Comparison of ENCODE assay signal across 20 cellular contexts in the genomic region with DNA sequence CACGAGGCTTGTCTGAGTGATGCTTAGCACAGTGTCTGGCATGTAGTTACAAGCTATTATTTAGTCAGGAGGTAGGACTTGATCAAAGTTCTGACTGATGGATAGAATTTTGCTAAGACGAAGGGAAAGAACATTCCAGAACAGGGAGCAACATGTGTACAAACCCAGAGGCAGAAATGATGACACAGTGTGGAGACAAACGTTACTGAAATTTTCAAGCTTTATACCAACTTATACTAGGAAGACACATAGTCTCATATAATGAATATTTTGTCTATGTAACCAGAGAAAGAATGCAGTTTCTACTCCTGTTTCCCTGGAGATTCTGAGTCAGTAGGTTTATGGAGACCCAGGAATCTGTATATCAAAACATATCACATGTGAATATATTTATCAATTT.
DNase-seq lines count a peak whose midpoint lies in the region; ATAC-seq and TF ChIP-seq lines count a peak whose summit lies in the region.
"Had no signal": no experiment of that assay in that cellular context is flagged by ENCODE, and none has a peak within 500 bp of the region (broad histone marks: within the 10 kb centered on the region; RNA-seq: fewer than 3 reads in every experiment).

No MANE protein-coding gene starts in this region.

- H3K4me3 ChIP-seq in fibroblast of lung (replicated peaks in 1 of 4; ENCODE audit: control extremely low read depth in 1 of 4, insufficient read depth in 1 of 4, low read depth in 3 of 4, low read length in 4 of 4), result no peak overlapping the region
- H3K4me3 ChIP-seq: dorsolateral prefrontal cortex, heart right ventricle, PC-9 had no signal

- no peaks in the 10 kb centered on the region for H3K9me3 Mint-ChIP-seq in osteocyte (ENCODE audit: unreplicated experiment)
- H3K9me3 Mint-ChIP-seq: stimulated activated naive CD8-positive, alpha-beta T cell treated with anti-CD3 and anti-CD28 coated beads, Interleukin-15, Interleukin-2, amounts not matched to agents 100 ng/mL and 50 ng/mL, for 24 hours; type B pancreatic cell had no signal

- H4K20me1 ChIP-seq in fibroblast of lung (ENCODE audit: control insufficient read depth, extremely low read depth, insufficient read depth, low read length), result no peaks in the 10 kb centered on the region

- no peak overlapping the region for H3K9ac ChIP-seq in fibroblast of lung (ENCODE audit: insufficient read depth, low read length)

- H3K36me3 ChIP-seq in fibroblast of lung (ENCODE audit: control insufficient read depth, insufficient read depth, low read length), result no peaks in the 10 kb centered on the region
- H3K36me3 ChIP-seq: heart right ventricle, WERI-Rb-1 had no signal

- DNase-seq in GM03348 (ENCODE audit: low spot score) (peak; percentile 47), amniotic epithelial cell (ENCODE audit: low read depth) (peak; percentile 28), fibroblast of lung (ENCODE audit: low read depth in 2 of 2) (peak; percentile 9 to 23), osteocyte (ENCODE audit: extremely low spot score, unreplicated experiment) (no peak), SW 1271 (lab: John Stamatoyannopoulos, UW) (no peak), SIG-M5 (lab: John Stamatoyannopoulos, UW) (no peak), GM10248 (ENCODE audit: extremely low spot score) (no peak)
- DNase-seq: activated CD4-positive, alpha-beta T cell treated with anti-CD3 and anti-CD28 coated beads, Interleukin-2, amount 50 U/mL, for 1 hour; activated CD8-positive, alpha-beta memory T cell treated with anti-CD3 and anti-CD28 coated beads, Interleukin-2, amount 50 U/mL, for 4 hours; DMS53; dorsolateral prefrontal cortex; heart right ventricle; left ventricle myocardium superior; NCI-H82; PC-9; stimulated activated CD4-positive, alpha-beta T cell treated with anti-CD3 and anti-CD28 coated beads, Interleukin-4, amount 100 ng/mL, for 1 hour; WERI-Rb-1 had no signal

- H3K27me3 Mint-ChIP-seq in osteocyte (ENCODE audit: unreplicated experiment), result no peaks in the 10 kb centered on the region

- peaks cover 6% of the 10 kb centered on the region for H3K4me1 Mint-ChIP-seq in osteocyte (ENCODE audit: unreplicated experiment)

- H3K4me3 Mint-ChIP-seq in osteocyte (ENCODE audit: unreplicated experiment), result no peak overlapping the region
- H3K4me3 Mint-ChIP-seq: stimulated activated naive CD8-positive, alpha-beta T cell treated with anti-CD3 and anti-CD28 coated beads, Interleukin-15, Interleukin-2, amounts not matched to agents 100 ng/mL and 50 ng/mL, for 24 hours; type B pancreatic cell had no signal

- no peak for TF ChIP-seq CTCF in fibroblast of lung (conservative IDR thresholded peaks at IDR 0.05 in 1 of 2, IDR thresholded peaks at IDR 0.05 in 1 of 2; ENCODE audit: low read depth in 1 of 2, low read length in 2 of 2)
- peak; percentile 24 for TF ChIP-seq CTCF in osteocyte (IDR thresholded peaks at IDR 0.05)
- TF ChIP-seq CTCF in GM10248 (IDR thresholded peaks at IDR 0.05; ENCODE audit: control extremely low read depth, extremely low read depth, low read depth, missing control alignments), result no peak

- CTCF ChIA-PET in GM10248 (lab: Yijun Ruan, JAX), result interaction anchor here (1.0 to 1.9 kb wide), 3 partner anchors 13 to 308 kb away, joined by 3 to 5 read pairs (median 3); no protein-coding TSS in a partner anchor

- H3K27ac Mint-ChIP-seq in osteocyte (ENCODE audit: unreplicated experiment), result no peak overlapping the region
- H3K27ac Mint-ChIP-seq: stimulated activated naive CD8-positive, alpha-beta T cell treated with anti-CD3 and anti-CD28 coated beads, Interleukin-15, Interleukin-2, amounts not matched to agents 100 ng/mL and 50 ng/mL, for 24 hours; type B pancreatic cell had no signal

- no peak overlapping the region for H3K27ac ChIP-seq in fibroblast of lung (ENCODE audit: insufficient read depth, low read length)
- H3K27ac ChIP-seq: dorsolateral prefrontal cortex, heart right ventricle, PC-9, WERI-Rb-1 had no signal

- no peaks in the 10 kb centered on the region for H3K79me2 ChIP-seq in fibroblast of lung (ENCODE audit: control insufficient read depth, insufficient read depth, low read length)

- POLR2A ChIA-PET in GM10248 (lab: Yijun Ruan, JAX), result no interaction called here

- H3K9me3 ChIP-seq in fibroblast of lung (ENCODE audit: control insufficient read depth, insufficient read depth, low read depth, low read length), result no peaks in the 10 kb centered on the region
- H3K9me3 ChIP-seq: heart right ventricle had no signal

- H3K36me3 Mint-ChIP-seq in osteocyte (ENCODE audit: unreplicated experiment), result no peaks in the 10 kb centered on the region
- H3K36me3 Mint-ChIP-seq: type B pancreatic cell had no signal

- H3K27me3 ChIP-seq in fibroblast of lung (ENCODE audit: control insufficient read depth, insufficient read depth, low read length), result no peaks in the 10 kb centered on the region
- H3K27me3 ChIP-seq: dorsolateral prefrontal cortex had no signal

- no peak for ATAC-seq in HG03457 (IDR thresholded peaks at IDR 0.05; ENCODE audit: unreplicated experiment)
- ATAC-seq: heart right ventricle, left ventricle myocardium superior had no signal

- H3K4me2 ChIP-seq in fibroblast of lung (ENCODE audit: extremely low read depth, insufficient read depth, low read length), result no peak overlapping the region
- H3K4me2 ChIP-seq: PC-9 had no signal

- H2AFZ ChIP-seq in fibroblast of lung (ENCODE audit: low read length), result no peak overlapping the region
- H2AFZ ChIP-seq: PC-9 had no signal

- no peaks in the 10 kb centered on the region for H3K4me1 ChIP-seq in fibroblast of lung (ENCODE audit: control insufficient read depth, extremely low read depth, insufficient read depth, low read length)

Comparison
In these comparisons a context has a peak if more than half of its experiments do, and no peak if none do; other contexts are left out.
1. DNase-seq: peak in GM03348 (single experiment), amniotic epithelial cell (single experiment) and fibroblast of lung (2 of 2); none in osteocyte (single experiment), SW 1271 (0 of 2), SIG-M5 (single experiment) and GM10248 (single experiment).